ENCODE assay signal across 29 cellular contexts in genomic region chr12:94856324-94856723, GRCh38.
"Had no signal": no experiment of that assay in that cellular context is flagged by ENCODE, and none has a peak within 500 bp of the region (broad histone marks: within the 10 kb centered on the region; RNA-seq: fewer than 3 reads in every experiment).

No MANE protein-coding gene starts in this region.

- H3K9me3 ChIP-seq: neutrophil, ovary, right atrium auricular region, right lobe of liver, suprapubic skin, thoracic aorta, tibial artery, upper lobe of right lung had no signal

- H3K36me3 ChIP-seq: left ventricle myocardium inferior, neural progenitor cell, neutrophil, ovary, right atrium auricular region, right lobe of liver, suprapubic skin, thoracic aorta, tibial artery, upper lobe of right lung had no signal

- H3K4me3 ChIP-seq: left ventricle myocardium inferior, lung, neural progenitor cell, ovary, right atrium auricular region, right lobe of liver, smooth muscle cell, suprapubic skin, thoracic aorta, tibial artery, upper lobe of right lung had no signal

- H3K27me3 ChIP-seq: neural progenitor cell, ovary, right atrium auricular region, right lobe of liver, suprapubic skin, tibial artery, upper lobe of right lung had no signal

- DNase-seq: hypothalamus; immature natural killer cell; kidney; left colon; left ventricle myocardium inferior; mesendoderm; naive B cell; natural killer cell; nephron progenitor cell; occipital lobe; ovary; right lobe of liver; stimulated activated CD4-positive, alpha-beta T cell treated with anti-CD3 and anti-CD28 coated beads, Interleukin-1b, Interleukin-23, amount 100 ng/mL, for 48 hours; stimulated activated CD4-positive, alpha-beta T cell treated with anti-CD3 and anti-CD28 coated beads, Interleukin-2, amount 100 ng/mL, for 48 hours; stimulated activated naive CD4-positive, alpha-beta T cell; tibial artery; trophoblast cell; upper lobe of right lung had no signal

- H3K4me3 Mint-ChIP-seq: immature natural killer cell, mesothelial cell of epicardium, natural killer cell, nephron progenitor cell, neural progenitor cell had no signal

- H3K4me1 Mint-ChIP-seq: mesothelial cell of epicardium, neural progenitor cell had no signal

- H3K27ac ChIP-seq: neural progenitor cell, neutrophil, ovary, right atrium auricular region, right lobe of liver, suprapubic skin, thoracic aorta, tibial artery, upper lobe of right lung had no signal

- H3K9ac ChIP-seq: neural progenitor cell had no signal

- H3K9me3 Mint-ChIP-seq: mesothelial cell of epicardium, natural killer cell, neural progenitor cell had no signal

- FAIRE-seq: islet of Langerhans, kidney, urothelium cell line had no signal

- ATAC-seq: left colon, right lobe of liver had no signal

- H2AFZ ChIP-seq: neural progenitor cell had no signal

- H3K4me1 ChIP-seq: left ventricle myocardium inferior, neural progenitor cell, right atrium auricular region, right lobe of liver, suprapubic skin, upper lobe of right lung had no signal

- H3K27ac Mint-ChIP-seq: immature natural killer cell, mesothelial cell of epicardium, naive B cell, natural killer cell, nephron progenitor cell, neural progenitor cell, progenitor cell of endocrine pancreas had no signal

- H3K4me2 ChIP-seq: neural progenitor cell, smooth muscle cell had no signal

- H3K27me3 Mint-ChIP-seq: progenitor cell of endocrine pancreas had no signal
